In the genomic region with DNA sequence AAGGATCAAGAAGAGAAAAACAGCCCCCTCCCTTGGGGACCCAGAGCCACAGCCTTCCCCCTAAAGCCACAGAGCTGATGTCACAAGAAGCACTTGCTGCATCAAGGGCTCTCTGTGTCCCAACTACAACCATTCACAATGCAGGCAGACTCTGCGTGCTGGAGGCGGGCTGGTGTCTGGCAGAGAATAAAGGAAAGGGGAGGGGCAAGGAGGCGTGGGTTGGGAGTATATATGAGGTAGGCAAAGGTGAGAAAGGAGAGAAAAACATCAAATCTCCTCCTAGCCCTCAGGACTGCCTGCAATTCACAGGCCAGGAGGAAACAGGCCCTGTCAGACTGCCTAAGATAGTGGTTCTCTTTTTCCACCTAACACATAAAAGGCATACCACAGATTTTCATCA, we compare ENCODE assay signal across 12 cellular contexts. TPM values are rescaled to one million over a fixed set of nuclear protein-coding genes. Genes with fewer than 3 reads are reported as not detected.
DNase-seq lines count a peak whose midpoint lies in the region; ATAC-seq and TF ChIP-seq lines count a peak whose summit lies in the region.
"Had no signal": no experiment of that assay in that cellular context is flagged by ENCODE, and none has a peak within 500 bp of the region (broad histone marks: within the 10 kb centered on the region; RNA-seq: fewer than 3 reads in every experiment).

No MANE protein-coding gene starts in this region.

- intact Hi-C loops in adrenal gland (cut with DNase I) = no loop called here

- H3K4me1 ChIP-seq in adrenal gland (replicated peaks in 1 of 2) = no peaks in the 10 kb centered on the region

- 68 to 93% (median 72%) methylated on average over 3 of the region's 3 CpGs for WGBS in adrenal gland, 4 donors

- no peak for TF ChIP-seq CTCF in adrenal gland (IDR thresholded peaks at IDR 0.05)

- no peaks in the 10 kb centered on the region for H3K27me3 ChIP-seq in adrenal gland
- H3K27me3 ChIP-seq: body of pancreas had no signal

- DNase-seq in NCI-H69 (lab: John Stamatoyannopoulos, UW) = peak; percentile 1
- peak in 2 of 3 experiments; percentile 10 to 27 for DNase-seq in activated CD8-positive, alpha-beta memory T cell treated with anti-CD3 and anti-CD28 coated beads for 48 hours (ENCODE audit: low read depth in 2 of 3, low spot score in 2 of 3)
- DNase-seq in iPS-NIHi7 (ENCODE audit: extremely low spot score) = peak; percentile 66
- peak; percentile 36 to 38 for DNase-seq in stimulated activated CD8-positive, alpha-beta memory T cell treated with anti-CD3 and anti-CD28 coated beads, Interleukin-7, amount 100 ng/mL, for 4 hours (ENCODE audit: low read depth in 2 of 2)
- DNase-seq in NCI-H446 treated with DMSO at 0.1 percent for 48 hours (lab: John Stamatoyannopoulos, UW) = no peak
- no peak for DNase-seq in adrenal gland
- DNase-seq in SW480 (ENCODE audit: low spot score) = no peak
- DNase-seq: body of pancreas had no signal

- H3K9me3 ChIP-seq in adrenal gland (replicated peaks in 1 of 3) = no peaks in the 10 kb centered on the region
- H3K9me3 ChIP-seq: body of pancreas had no signal

- H3K36me3 ChIP-seq in adrenal gland (replicated peaks in 1 of 2) = no peaks in the 10 kb centered on the region

- no peak overlapping the region for H3K27ac ChIP-seq in adrenal gland
- H3K27ac ChIP-seq: body of pancreas, RWPE1 had no signal

- no peak for TF ChIP-seq POLR2A in adrenal gland (IDR thresholded peaks at IDR 0.05)

- no peak for ATAC-seq in HG03196 (IDR thresholded peaks at IDR 0.05; ENCODE audit: unreplicated experiment)
- ATAC-seq: body of pancreas, K562 had no signal

- H3K4me3 ChIP-seq in adrenal gland = no peak overlapping the region
- H3K4me3 ChIP-seq: body of pancreas, K562 had no signal

RNA-seq across cellular contexts. Expression of a gene that starts 48.7 kb away (rescaled TPM):
- under 1 TPM in 1 of 8 donors, not detected in 7; 0.11 TPM for total RNA-seq in adrenal gland
- polyA plus RNA-seq in adrenal gland = under 1 TPM in 1 of 3 donors, not detected in 2; 0.17 TPM
- total RNA-seq: ureter had no signal
- polyA plus RNA-seq: K562 had no signal

RNA-seq across cellular contexts. Expression of a gene that starts 51.1 kb away (rescaled TPM):
- 10 to 100 TPM; 11.9 to 22.9 (median 18.2) TPM for total RNA-seq in adrenal gland
- polyA plus RNA-seq in adrenal gland = 10 to 100 TPM in 1 of 3 donors, 1 to 10 TPM in 2; 5.7 to 26.0 (median 7.1) TPM

Comparison
In these comparisons a context has a peak if more than half of its experiments do, and no peak if none do; other contexts are left out.
1. DNase-seq: peak in NCI-H69 (single experiment), activated CD8-positive, alpha-beta memory T cell treated with anti-CD3 and anti-CD28 coated beads for 48 hours (2 of 3), iPS-NIHi7 (single experiment) and stimulated activated CD8-positive, alpha-beta memory T cell treated with anti-CD3 and anti-CD28 coated beads, Interleukin-7, amount 100 ng/mL, for 4 hours (2 of 2); none in NCI-H446 treated with DMSO at 0.1 percent for 48 hours (single experiment), adrenal gland (0 of 7) and SW480 (single experiment).